Comparison of ENCODE assay signal across 1 cellular context in the genomic region with DNA sequence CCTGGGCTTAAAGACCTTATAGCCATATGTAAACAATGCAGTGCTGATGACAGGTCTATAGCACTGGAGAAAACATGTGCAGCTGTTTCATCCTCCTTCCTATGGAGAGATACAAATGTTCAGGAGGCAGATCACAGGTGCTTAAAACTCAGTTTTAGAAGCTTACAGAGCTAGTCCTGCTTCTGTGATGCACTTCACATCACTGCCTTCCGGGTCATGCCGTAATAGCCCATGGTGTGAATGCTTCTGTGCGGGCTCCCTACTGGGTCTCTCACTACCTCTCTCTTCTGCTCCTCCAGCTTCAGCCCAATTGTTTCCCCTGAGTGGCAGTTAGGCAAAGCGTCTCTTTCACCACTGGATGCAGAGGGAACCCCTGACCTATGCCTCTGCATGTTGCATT.
TF ChIP-seq lines count a peak whose summit lies in the region.

No MANE protein-coding gene starts in this region.

TF ChIP-seq in GM23338, 12 proteins besides CTCF, POLR2A, EP300 and RAD21:
- no peak for TF ChIP-seq EZH2phosphoT487 (IDR thresholded peaks at IDR 0.05; ENCODE audit: unreplicated experiment)
TF ChIP-seq in GM23338: peak in this region for 0.
